Comparison of ENCODE assay signal across 1 cellular context in genomic region chr12:110893956-110894355, GRCh38.
A peak's percentile ranks its signal among the peaks of the same experiment; 100 is the strongest.
TF ChIP-seq lines count a peak whose summit lies in the region.

No MANE protein-coding gene starts in this region.

TF ChIP-seq in HEK293, 187 proteins besides CTCF, POLR2A, EP300 and RAD21 (continued from another document):
- TF ChIP-seq ZBTB11 (tag by site-specific recombination; conservative IDR thresholded peaks at IDR 0.05; ENCODE audit: low read depth) (no peak), TRIM28 (IDR thresholded peaks at IDR 0.05; ENCODE audit: borderline replicate concordance, low read length) (peak; percentile 64; the same call in 1 of the 2 replicates), ATF2 (tag by site-specific recombination; IDR thresholded peaks at IDR 0.05; ENCODE audit: low read depth) (0 out of 2 replicates have a peak, but pooled peaks have one; percentile 36), ZNF112 (tag by site-specific recombination; IDR thresholded peaks at IDR 0.05) (no peak), ZBTB17 (tag by site-specific recombination; IDR thresholded peaks at IDR 0.05) (no peak), ZNF184 (tag by site-specific recombination; IDR thresholded peaks at IDR 0.05) (no peak), ZFP41 (tag by site-specific recombination; IDR thresholded peaks at IDR 0.05; ENCODE audit: borderline replicate concordance) (no peak), ZNF701 (tag by site-specific recombination; IDR thresholded peaks at IDR 0.05) (no peak), ZNF140 (tag by site-specific recombination; IDR thresholded peaks at IDR 0.05) (no peak), ZNF777 (tag by site-specific recombination; IDR thresholded peaks at IDR 0.05; ENCODE audit: borderline replicate concordance) (no peak), ZFP69B (tag by site-specific recombination; IDR thresholded peaks at IDR 0.05) (no peak), KLF17 (tag by site-specific recombination; IDR thresholded peaks at IDR 0.05) (0 out of 2 replicates have a peak, but pooled peaks have one; percentile 17), ZNF133 (tag by site-specific recombination; IDR thresholded peaks at IDR 0.05) (no peak), ZNF239 (tag by site-specific recombination; IDR thresholded peaks at IDR 0.05) (no peak), ZNF350 (tag by site-specific recombination; IDR thresholded peaks at IDR 0.05) (no peak), SETDB1 (IDR thresholded peaks at IDR 0.05; ENCODE audit: insufficient read length, low read length) (peak; percentile 88), ZSCAN5A (tag by site-specific recombination; IDR thresholded peaks at IDR 0.05) (0 out of 2 replicates have a peak, but pooled peaks have one; percentile 70), ZNF146 (tag by site-specific recombination; IDR thresholded peaks at IDR 0.05) (no peak), ZBTB48 (tag by site-specific recombination; IDR thresholded peaks at IDR 0.05) (no peak), ZNF510 (tag by site-specific recombination; IDR thresholded peaks at IDR 0.05; ENCODE audit: insufficient replicate concordance) (no peak), ZNF280D (tag by site-specific recombination; IDR thresholded peaks at IDR 0.05) (peak; percentile 96), ZNF423 (tag by site-specific recombination; IDR thresholded peaks at IDR 0.05) (no peak), ZNF580 (tag by site-specific recombination; IDR thresholded peaks at IDR 0.05) (peak; percentile 93), ZNF585B (tag by site-specific recombination; IDR thresholded peaks at IDR 0.05) (no peak), ZNF560 (tag by site-specific recombination; IDR thresholded peaks at IDR 0.05; ENCODE audit: borderline replicate concordance) (no peak), KLF16 (tag by site-specific recombination; IDR thresholded peaks at IDR 0.05) (0 out of 2 replicates have a peak, but pooled peaks have one; percentile 20), ZNF394 (tag by site-specific recombination; IDR thresholded peaks at IDR 0.05; ENCODE audit: borderline replicate concordance) (no peak), REPIN1 (tag by site-specific recombination; IDR thresholded peaks at IDR 0.05; ENCODE audit: low read depth) (no peak), ZBTB8A (tag by site-specific recombination; IDR thresholded peaks at IDR 0.05) (no peak), KLF7 (tag by site-specific recombination; IDR thresholded peaks at IDR 0.05; ENCODE audit: borderline replicate concordance) (no peak), ZNF658 (tag by site-specific recombination; IDR thresholded peaks at IDR 0.05) (no peak), ZNF426 (tag by site-specific recombination; IDR thresholded peaks at IDR 0.05) (no peak), ZFP37 (tag by site-specific recombination; IDR thresholded peaks at IDR 0.05) (no peak), ZNF639 (tag by site-specific recombination; IDR thresholded peaks at IDR 0.05) (0 out of 2 replicates have a peak, but pooled peaks have one; percentile 30), ZNF223 (tag by site-specific recombination; IDR thresholded peaks at IDR 0.05) (no peak), ZNF561 (tag by site-specific recombination; IDR thresholded peaks at IDR 0.05; ENCODE audit: borderline replicate concordance) (no peak), PATZ1 (tag by site-specific recombination; IDR thresholded peaks at IDR 0.05) (no peak), ZNF629 (tag by site-specific recombination; IDR thresholded peaks at IDR 0.05) (peak; percentile 33; the same call in 1 of the 2 replicates), ZNF558 (tag by site-specific recombination; IDR thresholded peaks at IDR 0.05) (no peak), SP7 (tag by site-specific recombination; IDR thresholded peaks at IDR 0.05) (peak; percentile 26; the same call in 1 of the 2 replicates), HOXD13 (CRISPR knock-in tag; IDR thresholded peaks at IDR 0.05; ENCODE audit: borderline replicate concordance) (no peak), ZBTB21 (tag by site-specific recombination; IDR thresholded peaks at IDR 0.05) (no peak), RBAK (tag by site-specific recombination; IDR thresholded peaks at IDR 0.05) (no peak), ZNF76 (tag by site-specific recombination; IDR thresholded peaks at IDR 0.05; ENCODE audit: borderline replicate concordance, low read depth) (no peak), ZNF214 (tag by site-specific recombination; IDR thresholded peaks at IDR 0.05; ENCODE audit: borderline replicate concordance) (no peak)
